Comparison of ENCODE assay signal across 10 cellular contexts in genomic region chr14:102055181-102055901, GRCh38. TPM values are rescaled to one million over a fixed set of nuclear protein-coding genes. Genes with fewer than 3 reads are reported as not detected.
DNase-seq lines count a peak whose midpoint lies in the region; ATAC-seq and TF ChIP-seq lines count a peak whose summit lies in the region.
"Had no signal": no experiment of that assay in that cellular context is flagged by ENCODE, and none has a peak within 500 bp of the region (broad histone marks: within the 10 kb centered on the region; RNA-seq: fewer than 3 reads in every experiment).

No MANE protein-coding gene starts in this region.

- H3K36me3 ChIP-seq in body of pancreas (replicated peaks in 1 of 2; ENCODE audit: insufficient read depth in 1 of 2, low read depth in 2 of 2) (peaks cover 0 to 9% of the 10 kb centered on the region in 2 donors), kidney epithelial cell (ENCODE audit: control insufficient read depth, insufficient read depth, low read length) (no peaks in the 10 kb centered on the region)

- no peaks in the 10 kb centered on the region for H3K79me1 ChIP-seq in H9 (ENCODE audit: insufficient read depth, low read depth, low read length, poor library complexity, severe bottlenecking)

- no peak overlapping the region for H3K4me2 ChIP-seq in H9 (ENCODE audit: insufficient read depth, insufficient read length, low read length)

- H3K56ac ChIP-seq in H9 (ENCODE audit: insufficient read length, low read depth, low read length): no peak overlapping the region

- H3K9me3 Mint-ChIP-seq in H9: no peaks in the 10 kb centered on the region; a peak in 1 of 5 replicates
- H3K9me3 Mint-ChIP-seq: effector memory CD8-positive, alpha-beta T cell had no signal

- H3K4ac ChIP-seq in H9 (ENCODE audit: low read depth, low read length): no peak overlapping the region

- CTCF ChIA-PET in AG04449 (lab: Yijun Ruan, JAX): interaction anchor here (1.3 to 3.1 kb wide), 2 partner anchors 41 to 94 kb away, joined by 4 to 17 read pairs; no protein-coding TSS in a partner anchor

- H3K4me1 ChIP-seq in H9 (ENCODE audit: insufficient read depth, low read length) (peaks cover 5% of the 10 kb centered on the region; the same call in 1 of the 2 replicates), body of pancreas (peaks cover 8% of the 10 kb centered on the region)

- no peak overlapping the region for H4K91ac ChIP-seq in H9 (ENCODE audit: insufficient read length, low read depth, low read length)

- H3K23me2 ChIP-seq in H9 (ENCODE audit: insufficient read length, low read depth, low read length, poor library complexity, severe bottlenecking): no peaks in the 10 kb centered on the region

- H4K5ac ChIP-seq in H9 (ENCODE audit: insufficient read length, low read depth, low read length): no peak overlapping the region

- no peak overlapping the region for H2BK5ac ChIP-seq in H9 (ENCODE audit: insufficient read length, low read length)

- H2AFZ ChIP-seq in H9 (ENCODE audit: low read length): no peak overlapping the region

- ATAC-seq in body of pancreas: peak; percentile 50
- ATAC-seq in GM18505 (IDR thresholded peaks at IDR 0.05; ENCODE audit: unreplicated experiment): no peak
- ATAC-seq in HG03097 (IDR thresholded peaks at IDR 0.05; ENCODE audit: low FRiP score, unreplicated experiment): no peak
- ATAC-seq in HG02763 (IDR thresholded peaks at IDR 0.05; ENCODE audit: unreplicated experiment): no peak
- ATAC-seq in HG03135 (IDR thresholded peaks at IDR 0.05; ENCODE audit: unreplicated experiment): no peak
- ATAC-seq: effector memory CD8-positive, alpha-beta T cell had no signal

- peaks cover 34 to 39% of the 10 kb centered on the region in 2 experiments for H3K4me1 Mint-ChIP-seq in H9

- H3K27ac ChIP-seq in H9 (ENCODE audit: insufficient read length, low read depth, low read length) (no peak overlapping the region), body of pancreas (no peak overlapping the region)

- no peak for TF ChIP-seq POLR2A in body of pancreas (IDR thresholded peaks at IDR 0.05)
- no peak for TF ChIP-seq POLR2A in GM18505 (IDR thresholded peaks at IDR 0.05; ENCODE audit: borderline replicate concordance, extremely low read depth, insufficient read depth, insufficient read length)

- peak; percentile 33 for DNase-seq in AG04449 (ENCODE audit: low read depth, low spot score)
- peak; percentile 75 for DNase-seq in H9
- DNase-seq in body of pancreas: peak in 3 of 4 donors; percentile 39 to 52 (median 43)
- DNase-seq in kidney epithelial cell (ENCODE audit: low read depth): peak; percentile 2
- DNase-seq: effector memory CD8-positive, alpha-beta T cell; SHP77 had no signal

- no peak overlapping the region for H2AK5ac ChIP-seq in H9 (ENCODE audit: insufficient read length, low read length)

- intact Hi-C loops in body of pancreas (cut with DNase I): no loop called here

- WGBS in H9 (ENCODE audit: extremely low coverage, insufficient read length, low lambda C conversion rate): no CpG with 5 or more reads among the region's 24 CpGs
- 54 to 55% methylated on average over 21 to 24 of the region's 24 CpGs for WGBS in body of pancreas, 2 donors

- no peak overlapping the region for H2BK15ac ChIP-seq in H9 (ENCODE audit: low read depth, low read length)

- H3K9me3 ChIP-seq in H9 (ENCODE audit: control insufficient read depth, low read depth, low read length): no peaks in the 10 kb centered on the region
- no peaks in the 10 kb centered on the region for H3K9me3 ChIP-seq in body of pancreas

- POLR2A ChIA-PET in AG04449 (lab: Yijun Ruan, JAX): interaction anchor here (0.7 kb wide), 1 partner anchor 26 kb away, joined by 3 read pairs; no protein-coding TSS in a partner anchor

- H3K36me3 Mint-ChIP-seq in H9 (ENCODE audit: insufficient read depth in 1 of 3, low read depth in 3 of 3): peaks cover 10 to 39% (median 23%) of the 10 kb centered on the region in 3 experiments

- no peak overlapping the region for H3K23ac ChIP-seq in H9 (ENCODE audit: insufficient read length, low read depth, low read length)

- H4K8ac ChIP-seq in H9 (replicated peaks; ENCODE audit: insufficient read length, low read depth, low read length): no peak overlapping the region

- H3K4me3 ChIP-seq in AG04449 (ENCODE audit: low read depth, low read length) (no peak overlapping the region), body of pancreas (no peak overlapping the region), kidney epithelial cell (ENCODE audit: low read depth, low read length) (no peak overlapping the region)

- no peak overlapping the region; a peak in 1 of 5 replicates for H3K4me3 Mint-ChIP-seq in H9

- no peaks in the 10 kb centered on the region for H3K27me3 ChIP-seq in H9 (ENCODE audit: insufficient read depth, low read length)
- no peaks in the 10 kb centered on the region for H3K27me3 ChIP-seq in body of pancreas
- no peaks in the 10 kb centered on the region for H3K27me3 ChIP-seq in kidney epithelial cell (ENCODE audit: control insufficient read depth, insufficient read depth, low read length)

- no peak overlapping the region for H3T11ph ChIP-seq in H9 (ENCODE audit: low read length)

- H3K27me3 Mint-ChIP-seq in H9 (ENCODE audit: low read depth): no peaks in the 10 kb centered on the region
- H3K27me3 Mint-ChIP-seq: effector memory CD8-positive, alpha-beta T cell had no signal

- TF ChIP-seq CTCF in AG04449 (IDR thresholded peaks at IDR 0.05; ENCODE audit: insufficient read depth, low read length, missing control alignments) (no peak), H9 (conservative IDR thresholded peaks at IDR 0.05) (no peak), body of pancreas (IDR thresholded peaks at IDR 0.05) (no peak), kidney epithelial cell (IDR thresholded peaks at IDR 0.05; ENCODE audit: insufficient read depth, low read length, poor library complexity, severe bottlenecking) (no peak)

- H3K79me2 ChIP-seq in H9 (ENCODE audit: insufficient read depth, low read length): no peaks in the 10 kb centered on the region

- H3K14ac ChIP-seq in H9 (ENCODE audit: insufficient read depth, low read length): no peak overlapping the region

- H2BK12ac ChIP-seq in H9 (ENCODE audit: insufficient read length, low read depth, low read length): no peak overlapping the region

- H2BK120ac ChIP-seq in H9 (ENCODE audit: low read depth, low read length, poor library complexity, severe bottlenecking): no peak overlapping the region

- peak overlapping the region; percentile 56 to 96 (median 80); a peak in 4 of 7 replicates for H3K27ac Mint-ChIP-seq in H9

- no peak overlapping the region for H2BK20ac ChIP-seq in H9 (ENCODE audit: low read depth, low read length, poor library complexity, severe bottlenecking)

- H3K18ac ChIP-seq in H9 (ENCODE audit: insufficient read length, low read depth, low read length): no peak overlapping the region

- H4K20me1 ChIP-seq in H9 (ENCODE audit: control insufficient read depth, insufficient read depth, insufficient read length): peaks cover 4% of the 10 kb centered on the region

- no peak overlapping the region for H3K9ac ChIP-seq in H9 (ENCODE audit: extremely low read depth, insufficient read length, low read length)

RNA-seq across cellular contexts. Expression of gene HSP90AA1, which starts 31.5 kb away (rescaled TPM):
- total RNA-seq in H9 (2021): 953 and 955 TPM in 2 replicates
- 100 to 1,000 TPM; 197 to 251 TPM for total RNA-seq in body of pancreas
- total RNA-seq in kidney epithelial cell: 648 and 691 TPM in 2 replicates

Comparison
In these comparisons a context has a peak if more than half of its experiments do, and no peak if none do; other contexts are left out.
1. DNase-seq: peak in every context shown above with its lines; median percentile 75 in H9; 43 in body of pancreas; 33 in AG04449; 2 in kidney epithelial cell.